Comparison of ENCODE assay signal across 28 cellular contexts in genomic region chr13:39970177-39970846, GRCh38.
"Had no signal": no experiment of that assay in that cellular context is flagged by ENCODE, and none has a peak within 500 bp of the region (broad histone marks: within the 10 kb centered on the region; RNA-seq: fewer than 3 reads in every experiment).

No MANE protein-coding gene starts in this region.

- H3K27me3 Mint-ChIP-seq: activated naive CD4-positive, alpha-beta T cell treated with anti-CD3 and anti-CD28 coated beads, Interleukin-2, amount 50 U/mL, for 24 hours had no signal

- ATAC-seq: activated naive CD8-positive, alpha-beta T cell treated with anti-CD3 and anti-CD28 coated beads, Interleukin-2, amount 50 U/mL, for 24 hours; activated T-cell treated with anti-CD3 and anti-CD28 coated beads, Interleukin-2, amount 50 U/mL, for 4 hours; activated T-helper 17 cell treated with anti-CD3 and anti-CD28 coated beads, Interleukin-2, amount 50 U/mL, for 72 hours; left lung; lower lobe of right lung; natural killer cell treated with Interleukin-12 subunit alpha and Interleukin-12 subunit beta and Interleukin-15 and Interleukin-18, amount 100 ng/mL, for 72 hours; T-cell; upper lobe of right lung had no signal

- H3K4me1 ChIP-seq: breast epithelium, esophagus squamous epithelium, left lung, lower lobe of right lung, prostate gland, sigmoid colon, suprapubic skin, tibial artery, upper lobe of right lung had no signal

- H3K27me3 ChIP-seq: breast epithelium, esophagus squamous epithelium, left lung, ovary, sigmoid colon, suprapubic skin, tibial artery, upper lobe of right lung had no signal

- H3K36me3 ChIP-seq: breast epithelium, esophagus squamous epithelium, left lung, lower lobe of right lung, ovary, prostate gland, sigmoid colon, suprapubic skin, tibial artery, upper lobe of right lung had no signal

- H3K4me1 Mint-ChIP-seq: activated CD4-positive, alpha-beta memory T cell treated with anti-CD3 and anti-CD28 coated beads, Interleukin-2, amount 10 ng/mL, durations not matched to agents 7 days and 5 days; activated CD4-positive, alpha-beta T cell treated with anti-CD3 and anti-CD28 coated beads, Interleukin-2, amount 10 ng/mL, durations not matched to agents 24 days and 14 days; central memory CD8-positive, alpha-beta T cell; T-cell had no signal

- H3K4me3 ChIP-seq: breast epithelium, esophagus squamous epithelium, left lung, lower lobe of right lung, ovary, prostate gland, sigmoid colon, smooth muscle cell, suprapubic skin, tibial artery, upper lobe of right lung had no signal

- H3K9me3 ChIP-seq: breast epithelium, esophagus squamous epithelium, left lung, lower lobe of right lung, ovary, prostate gland, sigmoid colon, suprapubic skin, tibial artery, upper lobe of right lung had no signal

- H3K36me3 Mint-ChIP-seq: activated naive CD4-positive, alpha-beta T cell treated with anti-CD3 and anti-CD28 coated beads, Interleukin-2, amount 50 U/mL, for 24 hours; natural killer cell treated with Interleukin-12 subunit alpha and Interleukin-12 subunit beta and Interleukin-15 and Interleukin-18, amount 100 ng/mL, for 72 hours; T-cell had no signal

- H3K27ac Mint-ChIP-seq: activated CD4-positive, alpha-beta memory T cell treated with anti-CD3 and anti-CD28 coated beads, Interleukin-2, amount 10 ng/mL, durations not matched to agents 7 days and 5 days; activated CD4-positive, alpha-beta T cell treated with anti-CD3 and anti-CD28 coated beads, Interleukin-2, amount 10 ng/mL, durations not matched to agents 24 days and 14 days; activated naive CD4-positive, alpha-beta T cell treated with anti-CD3 and anti-CD28 coated beads, Interleukin-2, amount 50 U/mL, for 24 hours; activated naive CD8-positive, alpha-beta T cell treated with anti-CD3 and anti-CD28 coated beads, Interleukin-2, amount 50 U/mL, for 24 hours; activated T-helper 17 cell treated with anti-CD3 and anti-CD28 coated beads, Interleukin-2, amount 50 U/mL, for 72 hours; natural killer cell treated with Interleukin-12 subunit alpha and Interleukin-12 subunit beta and Interleukin-15 and Interleukin-18, amount 100 ng/mL, for 72 hours; T-cell had no signal

- H3K9me3 Mint-ChIP-seq: activated CD4-positive, alpha-beta memory T cell treated with anti-CD3 and anti-CD28 coated beads, Interleukin-2, amount 10 ng/mL, durations not matched to agents 7 days and 5 days; activated naive CD4-positive, alpha-beta T cell treated with anti-CD3 and anti-CD28 coated beads, Interleukin-2, amount 50 U/mL, for 24 hours; activated naive CD8-positive, alpha-beta T cell treated with anti-CD3 and anti-CD28 coated beads, Interleukin-2, amount 50 U/mL, for 24 hours; activated T-cell treated with anti-CD3 and anti-CD28 coated beads, Interleukin-2, amount 50 U/mL, for 4 hours; central memory CD8-positive, alpha-beta T cell; natural killer cell treated with Interleukin-12 subunit alpha and Interleukin-12 subunit beta and Interleukin-15 and Interleukin-18, amount 100 ng/mL, for 72 hours; T-cell had no signal

- H3K27ac ChIP-seq: breast epithelium, epithelial cell of prostate, esophagus squamous epithelium, left lung, lower lobe of right lung, ovary, prostate gland, sigmoid colon, suprapubic skin, tibial artery, upper lobe of right lung had no signal

- DNase-seq: activated CD4-positive, alpha-beta memory T cell treated with anti-CD3 and anti-CD28 coated beads, Interleukin-2, amount 10 ng/mL, durations not matched to agents 7 days and 5 days; activated CD4-positive, alpha-beta T cell treated with anti-CD3 and anti-CD28 coated beads, Interleukin-2, amount 10 ng/mL, durations not matched to agents 24 days and 14 days; activated naive CD8-positive, alpha-beta T cell treated with anti-CD3 and anti-CD28 coated beads, Interleukin-2, amount 50 U/mL, for 24 hours; activated T-cell treated with anti-CD3 and anti-CD28 coated beads, Interleukin-2, amount 50 U/mL, for 4 hours; dermis blood vessel endothelial cell; effector CD4-positive, alpha-beta T cell; esophagus squamous epithelium; foreskin melanocyte; left lung; lower lobe of right lung; mesenchymal stem cell; ovary; sigmoid colon; stimulated activated CD4-positive, alpha-beta T cell treated with anti-CD3 and anti-CD28 coated beads, Interleukin-15, amount 100 ng/mL, for 24 hours; stimulated activated CD4-positive, alpha-beta T cell treated with anti-CD3 and anti-CD28 coated beads, Interleukin-2, amount 100 ng/mL, for 24 hours; stimulated activated naive CD4-positive, alpha-beta T cell; T-cell; tibial artery; upper lobe of right lung had no signal

- H3K4me3 Mint-ChIP-seq: activated CD4-positive, alpha-beta memory T cell treated with anti-CD3 and anti-CD28 coated beads, Interleukin-2, amount 10 ng/mL, durations not matched to agents 7 days and 5 days; activated CD4-positive, alpha-beta T cell treated with anti-CD3 and anti-CD28 coated beads, Interleukin-2, amount 10 ng/mL, durations not matched to agents 24 days and 14 days; activated naive CD4-positive, alpha-beta T cell treated with anti-CD3 and anti-CD28 coated beads, Interleukin-2, amount 50 U/mL, for 24 hours; activated naive CD8-positive, alpha-beta T cell treated with anti-CD3 and anti-CD28 coated beads, Interleukin-2, amount 50 U/mL, for 24 hours; activated T-cell treated with anti-CD3 and anti-CD28 coated beads, Interleukin-2, amount 50 U/mL, for 4 hours; activated T-helper 17 cell treated with anti-CD3 and anti-CD28 coated beads, Interleukin-2, amount 50 U/mL, for 72 hours; central memory CD8-positive, alpha-beta T cell; natural killer cell treated with Interleukin-12 subunit alpha and Interleukin-12 subunit beta and Interleukin-15 and Interleukin-18, amount 100 ng/mL, for 72 hours; T-cell had no signal
